1 cellular context compared by ENCODE assay signal in the genomic region with DNA sequence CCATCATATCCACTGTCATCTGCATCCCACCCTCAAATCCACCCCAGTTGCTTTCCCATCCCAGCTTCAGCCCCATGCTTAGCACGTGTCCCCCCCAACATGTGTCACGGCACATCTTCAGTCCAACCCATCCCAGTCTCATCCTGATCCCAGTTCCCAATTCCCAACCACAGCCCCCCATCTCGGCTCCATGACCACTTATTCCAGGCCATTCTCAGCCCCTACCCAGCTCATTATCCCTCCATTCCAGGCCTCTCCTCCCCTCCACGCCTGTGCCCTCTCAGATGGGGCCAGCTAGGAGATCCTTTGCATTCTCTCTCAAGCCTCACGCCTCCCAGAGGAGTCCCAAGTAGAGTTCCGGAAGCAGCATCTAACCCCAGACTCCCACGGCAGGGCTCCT.
TF ChIP-seq lines count a peak whose summit lies in the region.

No MANE protein-coding gene starts in this region.

TF ChIP-seq in HCT116, 20 proteins besides CTCF, POLR2A, EP300 and RAD21 (continued from another document):
- TF ChIP-seq, protein P1, sequence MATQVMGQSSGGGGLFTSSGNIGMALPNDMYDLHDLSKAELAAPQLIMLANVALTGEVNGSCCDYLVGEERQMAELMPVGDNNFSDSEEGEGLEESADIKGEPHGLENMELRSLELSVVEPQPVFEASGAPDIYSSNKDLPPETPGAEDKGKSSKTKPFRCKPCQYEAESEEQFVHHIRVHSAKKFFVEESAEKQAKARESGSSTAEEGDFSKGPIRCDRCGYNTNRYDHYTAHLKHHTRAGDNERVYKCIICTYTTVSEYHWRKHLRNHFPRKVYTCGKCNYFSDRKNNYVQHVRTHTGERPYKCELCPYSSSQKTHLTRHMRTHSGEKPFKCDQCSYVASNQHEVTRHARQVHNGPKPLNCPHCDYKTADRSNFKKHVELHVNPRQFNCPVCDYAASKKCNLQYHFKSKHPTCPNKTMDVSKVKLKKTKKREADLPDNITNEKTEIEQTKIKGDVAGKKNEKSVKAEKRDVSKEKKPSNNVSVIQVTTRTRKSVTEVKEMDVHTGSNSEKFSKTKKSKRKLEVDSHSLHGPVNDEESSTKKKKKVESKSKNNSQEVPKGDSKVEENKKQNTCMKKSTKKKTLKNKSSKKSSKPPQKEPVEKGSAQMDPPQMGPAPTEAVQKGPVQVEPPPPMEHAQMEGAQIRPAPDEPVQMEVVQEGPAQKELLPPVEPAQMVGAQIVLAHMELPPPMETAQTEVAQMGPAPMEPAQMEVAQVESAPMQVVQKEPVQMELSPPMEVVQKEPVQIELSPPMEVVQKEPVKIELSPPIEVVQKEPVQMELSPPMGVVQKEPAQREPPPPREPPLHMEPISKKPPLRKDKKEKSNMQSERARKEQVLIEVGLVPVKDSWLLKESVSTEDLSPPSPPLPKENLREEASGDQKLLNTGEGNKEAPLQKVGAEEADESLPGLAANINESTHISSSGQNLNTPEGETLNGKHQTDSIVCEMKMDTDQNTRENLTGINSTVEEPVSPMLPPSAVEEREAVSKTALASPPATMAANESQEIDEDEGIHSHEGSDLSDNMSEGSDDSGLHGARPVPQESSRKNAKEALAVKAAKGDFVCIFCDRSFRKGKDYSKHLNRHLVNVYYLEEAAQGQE (IDR thresholded peaks at IDR 0.05; ENCODE audit: low read depth) = no peak
- no peak for TF ChIP-seq FOSL1 (IDR thresholded peaks at IDR 0.05; ENCODE audit: low read depth)
